In the genomic region with DNA sequence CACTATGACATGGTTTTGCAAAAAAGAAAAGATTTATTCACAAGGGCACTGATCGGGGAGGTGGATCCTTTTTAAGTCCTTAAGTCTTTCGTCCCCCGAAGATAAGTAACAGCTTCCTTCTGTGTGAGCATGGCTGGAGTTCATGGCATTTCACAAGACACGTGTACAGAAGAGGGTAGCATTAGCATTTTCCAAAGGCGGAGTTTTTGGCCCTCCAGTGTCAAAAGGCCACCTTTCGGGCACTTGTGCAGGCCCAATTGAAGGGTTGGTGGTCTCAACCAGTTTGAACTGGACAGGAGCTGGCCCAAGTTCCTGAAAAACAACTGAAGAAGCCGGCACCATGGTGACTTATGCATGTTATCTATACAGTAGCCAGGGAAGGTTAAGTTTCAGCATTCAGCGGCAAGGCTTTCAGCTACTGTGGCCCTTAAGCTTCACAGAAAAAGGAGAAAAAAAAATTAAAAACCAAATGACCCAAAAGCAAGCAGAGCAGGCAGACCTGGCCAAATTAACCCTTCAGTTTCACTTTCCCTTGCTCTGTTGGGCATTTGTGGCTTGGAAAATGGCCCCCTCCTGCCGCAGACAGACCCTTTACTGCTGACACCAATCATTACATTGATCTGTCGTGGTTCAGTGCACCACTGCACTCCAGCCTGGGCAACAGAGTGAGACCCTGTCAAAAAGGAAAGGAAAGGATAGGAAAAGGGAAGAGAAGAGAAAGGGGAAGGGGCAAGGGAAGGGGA, we compare ENCODE assay signal across 1 cellular context.
TF ChIP-seq lines count a peak whose summit lies in the region.

No MANE protein-coding gene starts in this region.

TF ChIP-seq in HEK293, 187 proteins besides CTCF, POLR2A, EP300 and RAD21 (continued from another document):
- no peak for TF ChIP-seq ZNF555 (tag by site-specific recombination; conservative IDR thresholded peaks at IDR 0.05)
- no peak for TF ChIP-seq ZFP69B (tag by site-specific recombination; IDR thresholded peaks at IDR 0.05)
- TF ChIP-seq, protein P1, sequence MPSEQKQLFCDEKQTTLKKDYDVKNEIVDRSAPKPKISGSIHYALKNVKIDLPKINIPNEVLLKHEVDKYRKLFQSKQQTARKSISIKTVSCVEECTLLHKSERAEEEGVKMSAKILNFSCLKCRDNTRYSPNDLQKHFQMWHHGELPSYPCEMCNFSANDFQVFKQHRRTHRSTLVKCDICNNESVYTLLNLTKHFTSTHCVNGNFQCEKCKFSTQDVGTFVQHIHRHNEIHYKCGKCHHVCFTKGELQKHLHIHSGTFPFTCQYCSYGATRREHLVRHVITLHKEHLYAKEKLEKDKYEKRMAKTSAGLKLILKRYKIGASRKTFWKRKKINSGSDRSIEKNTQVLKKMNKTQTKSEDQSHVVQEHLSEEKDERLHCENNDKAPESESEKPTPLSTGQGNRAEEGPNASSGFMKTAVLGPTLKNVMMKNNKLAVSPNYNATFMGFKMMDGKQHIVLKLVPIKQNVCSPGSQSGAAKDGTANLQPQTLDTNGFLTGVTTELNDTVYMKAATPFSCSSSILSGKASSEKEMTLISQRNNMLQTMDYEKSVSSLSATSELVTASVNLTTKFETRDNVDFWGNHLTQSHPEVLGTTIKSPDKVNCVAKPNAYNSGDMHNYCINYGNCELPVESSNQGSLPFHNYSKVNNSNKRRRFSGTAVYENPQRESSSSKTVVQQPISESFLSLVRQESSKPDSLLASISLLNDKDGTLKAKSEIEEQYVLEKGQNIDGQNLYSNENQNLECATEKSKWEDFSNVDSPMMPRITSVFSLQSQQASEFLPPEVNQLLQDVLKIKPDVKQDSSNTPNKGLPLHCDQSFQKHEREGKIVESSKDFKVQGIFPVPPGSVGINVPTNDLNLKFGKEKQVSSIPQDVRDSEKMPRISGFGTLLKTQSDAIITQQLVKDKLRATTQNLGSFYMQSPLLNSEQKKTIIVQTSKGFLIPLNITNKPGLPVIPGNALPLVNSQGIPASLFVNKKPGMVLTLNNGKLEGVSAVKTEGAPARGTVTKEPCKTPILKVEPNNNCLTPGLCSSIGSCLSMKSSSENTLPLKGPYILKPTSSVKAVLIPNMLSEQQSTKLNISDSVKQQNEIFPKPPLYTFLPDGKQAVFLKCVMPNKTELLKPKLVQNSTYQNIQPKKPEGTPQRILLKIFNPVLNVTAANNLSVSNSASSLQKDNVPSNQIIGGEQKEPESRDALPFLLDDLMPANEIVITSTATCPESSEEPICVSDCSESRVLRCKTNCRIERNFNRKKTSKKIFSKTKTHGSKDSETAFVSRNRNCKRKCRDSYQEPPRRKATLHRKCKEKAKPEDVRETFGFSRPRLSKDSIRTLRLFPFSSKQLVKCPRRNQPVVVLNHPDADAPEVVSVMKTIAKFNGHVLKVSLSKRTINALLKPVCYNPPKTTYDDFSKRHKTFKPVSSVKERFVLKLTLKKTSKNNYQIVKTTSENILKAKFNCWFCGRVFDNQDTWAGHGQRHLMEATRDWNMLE (tag by site-specific recombination; conservative IDR thresholded peaks at IDR 0.05; ENCODE audit: low read depth): no peak
- no peak for TF ChIP-seq TRIM28 (IDR thresholded peaks at IDR 0.05; ENCODE audit: borderline replicate concordance, low read length)
- TF ChIP-seq MZF1 (tag by site-specific recombination; IDR thresholded peaks at IDR 0.05; ENCODE audit: borderline replicate concordance): no peak
- TF ChIP-seq ZNF623 (tag by site-specific recombination; IDR thresholded peaks at IDR 0.05): no peak
- TF ChIP-seq ZNF354C (tag by site-specific recombination; IDR thresholded peaks at IDR 0.05; ENCODE audit: borderline replicate concordance, low read depth): no peak
- no peak for TF ChIP-seq SCRT2 (tag by site-specific recombination; IDR thresholded peaks at IDR 0.05)
- TF ChIP-seq, protein P2, sequence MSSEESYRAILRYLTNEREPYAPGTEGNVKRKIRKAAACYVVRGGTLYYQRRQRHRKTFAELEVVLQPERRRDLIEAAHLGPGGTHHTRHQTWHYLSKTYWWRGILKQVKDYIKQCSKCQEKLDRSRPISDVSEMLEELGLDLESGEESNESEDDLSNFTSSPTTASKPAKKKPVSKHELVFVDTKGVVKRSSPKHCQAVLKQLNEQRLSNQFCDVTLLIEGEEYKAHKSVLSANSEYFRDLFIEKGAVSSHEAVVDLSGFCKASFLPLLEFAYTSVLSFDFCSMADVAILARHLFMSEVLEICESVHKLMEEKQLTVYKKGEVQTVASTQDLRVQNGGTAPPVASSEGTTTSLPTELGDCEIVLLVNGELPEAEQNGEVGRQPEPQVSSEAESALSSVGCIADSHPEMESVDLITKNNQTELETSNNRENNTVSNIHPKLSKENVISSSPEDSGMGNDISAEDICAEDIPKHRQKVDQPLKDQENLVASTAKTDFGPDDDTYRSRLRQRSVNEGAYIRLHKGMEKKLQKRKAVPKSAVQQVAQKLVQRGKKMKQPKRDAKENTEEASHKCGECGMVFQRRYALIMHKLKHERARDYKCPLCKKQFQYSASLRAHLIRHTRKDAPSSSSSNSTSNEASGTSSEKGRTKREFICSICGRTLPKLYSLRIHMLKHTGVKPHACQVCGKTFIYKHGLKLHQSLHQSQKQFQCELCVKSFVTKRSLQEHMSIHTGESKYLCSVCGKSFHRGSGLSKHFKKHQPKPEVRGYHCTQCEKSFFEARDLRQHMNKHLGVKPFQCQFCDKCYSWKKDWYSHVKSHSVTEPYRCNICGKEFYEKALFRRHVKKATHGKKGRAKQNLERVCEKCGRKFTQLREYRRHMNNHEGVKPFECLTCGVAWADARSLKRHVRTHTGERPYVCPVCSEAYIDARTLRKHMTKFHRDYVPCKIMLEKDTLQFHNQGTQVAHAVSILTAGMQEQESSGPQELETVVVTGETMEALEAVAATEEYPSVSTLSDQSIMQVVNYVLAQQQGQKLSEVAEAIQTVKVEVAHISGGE (tag by site-specific recombination; conservative IDR thresholded peaks at IDR 0.05; ENCODE audit: low read depth): no peak
- no peak for TF ChIP-seq ZNF530 (tag by site-specific recombination; IDR thresholded peaks at IDR 0.05; ENCODE audit: low read depth)
- no peak for TF ChIP-seq ZNF311 (tag by site-specific recombination; IDR thresholded peaks at IDR 0.05; ENCODE audit: borderline replicate concordance)
- peak; percentile 85 for TF ChIP-seq ZNF121 (tag by site-specific recombination; IDR thresholded peaks at IDR 0.05)
- TF ChIP-seq PRDM1 (tag by site-specific recombination; IDR thresholded peaks at IDR 0.05): peak; percentile 82
- TF ChIP-seq, protein P3, sequence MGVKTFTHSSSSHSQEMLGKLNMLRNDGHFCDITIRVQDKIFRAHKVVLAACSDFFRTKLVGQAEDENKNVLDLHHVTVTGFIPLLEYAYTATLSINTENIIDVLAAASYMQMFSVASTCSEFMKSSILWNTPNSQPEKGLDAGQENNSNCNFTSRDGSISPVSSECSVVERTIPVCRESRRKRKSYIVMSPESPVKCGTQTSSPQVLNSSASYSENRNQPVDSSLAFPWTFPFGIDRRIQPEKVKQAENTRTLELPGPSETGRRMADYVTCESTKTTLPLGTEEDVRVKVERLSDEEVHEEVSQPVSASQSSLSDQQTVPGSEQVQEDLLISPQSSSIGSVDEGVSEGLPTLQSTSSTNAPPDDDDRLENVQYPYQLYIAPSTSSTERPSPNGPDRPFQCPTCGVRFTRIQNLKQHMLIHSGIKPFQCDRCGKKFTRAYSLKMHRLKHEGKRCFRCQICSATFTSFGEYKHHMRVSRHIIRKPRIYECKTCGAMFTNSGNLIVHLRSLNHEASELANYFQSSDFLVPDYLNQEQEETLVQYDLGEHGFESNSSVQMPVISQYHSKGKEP (tag by site-specific recombination; IDR thresholded peaks at IDR 0.05): no peak
- TF ChIP-seq OSR2 (tag by site-specific recombination; IDR thresholded peaks at IDR 0.05): peak; percentile 78
